In genomic region chr3:55882006-55882405, GRCh38 we compare ENCODE assay signal across 2 cellular contexts.
TF ChIP-seq lines count a peak whose summit lies in the region.

No MANE protein-coding gene starts in this region.

TF ChIP-seq in IMR-90, 13 proteins besides CTCF, POLR2A, EP300 and RAD21:
- TF ChIP-seq BHLHE40 (IDR thresholded peaks at IDR 0.05; ENCODE audit: low read depth, low read length) (no peak), MXI1 (IDR thresholded peaks at IDR 0.05; ENCODE audit: borderline replicate concordance, low read depth, low read length) (no peak), MAZ (IDR thresholded peaks at IDR 0.05; ENCODE audit: borderline replicate concordance, low read depth, low read length) (no peak), USF2 (IDR thresholded peaks at IDR 0.05; ENCODE audit: low read depth, low read length) (no peak), RFX5 (IDR thresholded peaks at IDR 0.05; ENCODE audit: low read depth, low read length) (no peak), MAFK (IDR thresholded peaks at IDR 0.05; ENCODE audit: low read depth, low read length) (no peak), CHD1 (IDR thresholded peaks at IDR 0.05; ENCODE audit: low read depth, low read length) (no peak), RCOR1 (IDR thresholded peaks at IDR 0.05; ENCODE audit: insufficient replicate concordance, low read length) (no peak), SMC3 (IDR thresholded peaks at IDR 0.05; ENCODE audit: low read depth, low read length) (no peak), ELK1 (IDR thresholded peaks at IDR 0.05; ENCODE audit: borderline replicate concordance, low read depth, low read length) (no peak), FOS (IDR thresholded peaks at IDR 0.05; ENCODE audit: low read depth, low read length) (no peak), NFE2L2 (IDR thresholded peaks at IDR 0.05; ENCODE audit: low read depth, low read length) (no peak), CEBPB (IDR thresholded peaks at IDR 0.05; ENCODE audit: low read depth, low read length) (no peak)

TF ChIP-seq in H1, 55 proteins besides CTCF, POLR2A, EP300 and RAD21:
- TF ChIP-seq YY1 (IDR thresholded peaks at IDR 0.05; ENCODE audit: low read depth, low read length) (no peak), RBBP5 (IDR thresholded peaks at IDR 0.05; ENCODE audit: borderline replicate concordance, low read depth, low read length) (no peak), TBP (IDR thresholded peaks at IDR 0.05; ENCODE audit: low read depth, low read length) (no peak), GTF2F1 (IDR thresholded peaks at IDR 0.05; ENCODE audit: borderline replicate concordance, low read depth, low read length) (no peak), KDM5A (IDR thresholded peaks at IDR 0.05; ENCODE audit: low read length) (no peak), HDAC2 (IDR thresholded peaks at IDR 0.05; ENCODE audit: borderline replicate concordance in 1 of 2, low read depth in 2 of 2, low read length in 2 of 2) (0 out of 4 replicates have a peak, but pooled peaks of 1 of the 2 experiments have one; percentile 19), BCL11A (IDR thresholded peaks at IDR 0.05; ENCODE audit: low read depth in 2 of 2, low read length in 2 of 2) (no peak), SP1 (IDR thresholded peaks at IDR 0.05; ENCODE audit: low read depth, low read length) (no peak), BACH1 (IDR thresholded peaks at IDR 0.05; ENCODE audit: low read length) (no peak), USF2 (IDR thresholded peaks at IDR 0.05; ENCODE audit: low read length) (0 out of 2 replicates have a peak, but pooled peaks have one; percentile 31), CTBP2 (IDR thresholded peaks at IDR 0.05; ENCODE audit: borderline replicate concordance, insufficient read depth, insufficient read length, low read length) (no peak), EZH2 (IDR thresholded peaks at IDR 0.05; ENCODE audit: low read depth, low read length, severe bottlenecking) (no peak), RFX5 (IDR thresholded peaks at IDR 0.05; ENCODE audit: borderline replicate concordance, low read depth, low read length) (no peak), PHF8 (conservative IDR thresholded peaks at IDR 0.05; ENCODE audit: low read depth, low read length) (no peak), CBX8 (IDR thresholded peaks at IDR 0.05; ENCODE audit: borderline replicate concordance, low read depth, low read length) (no peak), KDM1A (IDR thresholded peaks at IDR 0.05; ENCODE audit: borderline replicate concordance, low read length) (no peak), JUND (IDR thresholded peaks at IDR 0.05; ENCODE audit: low read length) (no peak), RXRA (IDR thresholded peaks at IDR 0.05; ENCODE audit: insufficient read depth, low read depth, low read length) (no peak), CREB1 (IDR thresholded peaks at IDR 0.05) (no peak), RNF2 (IDR thresholded peaks at IDR 0.05; ENCODE audit: borderline replicate concordance, low read depth, low read length, missing control alignments, poor library complexity, severe bottlenecking) (no peak), KDM4A (IDR thresholded peaks at IDR 0.05; ENCODE audit: low read depth, low read length, severe bottlenecking) (no peak), TCF12 (IDR thresholded peaks at IDR 0.05; ENCODE audit: low read depth, low read length) (no peak), NANOG (IDR thresholded peaks at IDR 0.05; ENCODE audit: insufficient read depth, low read depth, low read length, poor library complexity, severe bottlenecking) (peak; percentile 32), TEAD4 (IDR thresholded peaks at IDR 0.05; ENCODE audit: low read depth, low read length) (no peak), ASH2L (IDR thresholded peaks at IDR 0.05; ENCODE audit: low read length) (no peak), CHD1 (IDR thresholded peaks at IDR 0.05; ENCODE audit: low read depth, low read length) (no peak), TAF7 (optimal IDR thresholded peaks at IDR 0.05; ENCODE audit: borderline replicate concordance, low read depth, low read length) (no peak), SIX5 (IDR thresholded peaks at IDR 0.05; ENCODE audit: low read depth, low read length) (peak; percentile 9; the same call in 1 of the 2 replicates), CBX5 (IDR thresholded peaks at IDR 0.05; ENCODE audit: low read depth, low read length) (no peak)
